In the genomic region with DNA sequence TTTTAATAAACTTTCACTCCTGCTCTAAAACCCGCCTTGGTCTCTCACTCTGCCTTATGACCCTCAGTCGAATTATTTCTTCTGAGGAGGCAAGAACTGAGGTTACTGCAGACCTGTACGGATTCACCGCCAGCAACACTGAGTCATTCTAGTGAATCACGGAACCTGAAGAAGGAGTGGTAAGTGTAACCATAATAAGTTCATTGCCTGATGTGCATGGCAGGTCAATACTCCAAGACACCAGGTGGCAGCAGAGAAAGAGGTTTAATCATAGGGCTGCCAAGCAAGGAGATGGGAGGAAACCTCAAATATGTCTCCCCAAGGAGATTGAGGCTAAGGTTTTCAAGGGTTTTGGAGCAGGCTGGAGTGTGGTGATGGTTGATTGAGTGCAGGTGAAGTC, we compare ENCODE assay signal across 13 cellular contexts.
DNase-seq lines count a peak whose midpoint lies in the region; ATAC-seq and TF ChIP-seq lines count a peak whose summit lies in the region.
"Had no signal": no experiment of that assay in that cellular context is flagged by ENCODE, and none has a peak within 500 bp of the region (broad histone marks: within the 10 kb centered on the region; RNA-seq: fewer than 3 reads in every experiment).

No MANE protein-coding gene starts in this region.

- peaks cover 4% of the 10 kb centered on the region for H3K4me1 Mint-ChIP-seq in endothelial cell (ENCODE audit: unreplicated experiment)

- no peak overlapping the region for H3K9ac ChIP-seq in OCI-LY3 (ENCODE audit: low read length)

- no peaks in the 10 kb centered on the region; the same call in 1 of the 2 replicates for H3K4me1 ChIP-seq in OCI-LY3 (ENCODE audit: low read length)
- no peaks in the 10 kb centered on the region for H3K4me1 ChIP-seq in gastroesophageal sphincter
- peaks cover 0 to 5% of the 10 kb centered on the region in 2 donors for H3K4me1 ChIP-seq in ascending aorta

- no peaks in the 10 kb centered on the region for H3K9me3 ChIP-seq in OCI-LY3 (ENCODE audit: insufficient read depth, low read length)
- peaks cover 0 to 5% (median 0%) of the 10 kb centered on the region in 3 donors for H3K9me3 ChIP-seq in gastroesophageal sphincter
- no peaks in the 10 kb centered on the region for H3K9me3 ChIP-seq in ascending aorta
- H3K9me3 ChIP-seq: lower lobe of right lung had no signal

- H3K79me2 ChIP-seq in OCI-LY3 (ENCODE audit: low read length): no peaks in the 10 kb centered on the region

- no peak overlapping the region for H3K4me2 ChIP-seq in OCI-LY3 (ENCODE audit: low read length)

- no peak overlapping the region for H3K27ac Mint-ChIP-seq in endothelial cell (ENCODE audit: unreplicated experiment)

- H3K36me3 ChIP-seq in OCI-LY3 (replicated peaks; ENCODE audit: low read depth, low read length): no peaks in the 10 kb centered on the region
- H3K36me3 ChIP-seq in gastroesophageal sphincter: no peaks in the 10 kb centered on the region
- H3K36me3 ChIP-seq in ascending aorta: no peaks in the 10 kb centered on the region
- H3K36me3 ChIP-seq: lower lobe of right lung had no signal

- no peaks in the 10 kb centered on the region for H4K20me1 ChIP-seq in OCI-LY3 (ENCODE audit: insufficient read depth, low read length)

- peaks cover 6% of the 10 kb centered on the region; the same call in 1 of the 2 replicates for H3K27me3 ChIP-seq in OCI-LY3 (ENCODE audit: low read depth, low read length)
- peaks cover 3% of the 10 kb centered on the region for H3K27me3 ChIP-seq in gastroesophageal sphincter
- H3K27me3 ChIP-seq in ascending aorta: no peaks in the 10 kb centered on the region

- DNase-seq in ACHN (peak; percentile 63), endothelial cell (ENCODE audit: low spot score) (no peak), ascending aorta (ENCODE audit: low spot score in 2 of 2) (no peak), GM19240 (ENCODE audit: insufficient read length, low spot score) (no peak)
- DNase-seq: COR-L47; glutamatergic neuron; lower lobe of right lung; NCI-H510A treated with DMSO at 0.1 percent for 48 hours; stimulated activated CD4-positive, alpha-beta T cell treated with anti-CD3 and anti-CD28 coated beads, Interleukin-2, amount 100 ng/mL, for 48 hours had no signal

- WGBS in gastroesophageal sphincter (ENCODE audit: low coverage in 1 of 2), 2 donors: 96 to 100% methylated on average over 3 to 5 of the region's 5 CpGs

- peaks cover 4% of the 10 kb centered on the region for H3K27me3 Mint-ChIP-seq in endothelial cell (ENCODE audit: unreplicated experiment)

- H3K4me3 ChIP-seq in OCI-LY3 (ENCODE audit: low read length) (no peak overlapping the region), gastroesophageal sphincter (no peak overlapping the region), ascending aorta (no peak overlapping the region)
- H3K4me3 ChIP-seq: lower lobe of right lung had no signal

- H3K27ac ChIP-seq in OCI-LY3 (ENCODE audit: low read length): no peak overlapping the region
- H3K27ac ChIP-seq in gastroesophageal sphincter: no peak overlapping the region
- no peak overlapping the region for H3K27ac ChIP-seq in ascending aorta
- H3K27ac ChIP-seq: lower lobe of right lung had no signal

- in situ Hi-C loops in ACHN (cut with HindIII; ENCODE audit: low pct_ligation_motif_present, low pct_unique_long_range_greater_than_20kb, low sequenced_read_pairs): no loop called here

- H3K36me3 Mint-ChIP-seq in endothelial cell (ENCODE audit: low read depth, unreplicated experiment): no peaks in the 10 kb centered on the region

- TF ChIP-seq POLR2A in gastroesophageal sphincter (IDR thresholded peaks at IDR 0.05): no peak

- no peaks in the 10 kb centered on the region for H3K9me3 Mint-ChIP-seq in endothelial cell (ENCODE audit: unreplicated experiment)

- TF ChIP-seq CTCF in GM12873 (IDR thresholded peaks at IDR 0.05; ENCODE audit: insufficient read depth, low read depth, low read length, missing control alignments) (peak; percentile 18), OCI-LY3 (IDR thresholded peaks at IDR 0.05; ENCODE audit: low read depth, low read length) (peak; percentile 59), endothelial cell (IDR thresholded peaks at IDR 0.05; ENCODE audit: unreplicated experiment) (no peak), gastroesophageal sphincter (IDR thresholded peaks at IDR 0.05) (no peak), ascending aorta (IDR thresholded peaks at IDR 0.05) (no peak)

- intact Hi-C loops in ascending aorta (cut with DNase I): no loop called here

- TF ChIP-seq EP300 in gastroesophageal sphincter (IDR thresholded peaks at IDR 0.05): no peak

- no peak overlapping the region for H2AFZ ChIP-seq in OCI-LY3 (ENCODE audit: low read depth, low read length)

- ATAC-seq in gastroesophageal sphincter (no peak), GM18868 (IDR thresholded peaks at IDR 0.05; ENCODE audit: unreplicated experiment) (no peak)
- ATAC-seq: lower lobe of right lung had no signal

- peak overlapping the region; percentile 23 for H3K4me3 Mint-ChIP-seq in endothelial cell (ENCODE audit: unreplicated experiment)

Comparison
In these comparisons a context has a peak if more than half of its experiments do, and no peak if none do; other contexts are left out.
1. CTCF ChIP-seq: peak in GM12873 (single experiment) and OCI-LY3 (single experiment); none in endothelial cell (single experiment), gastroesophageal sphincter (0 of 4) and ascending aorta (0 of 3).